ENCODE assay signal across 8 cellular contexts in genomic region chr10:45235260-45235699, GRCh38.
DNase-seq lines count a peak whose midpoint lies in the region; FAIRE-seq and TF ChIP-seq lines count a peak whose summit lies in the region.
"Not testable (repeated sequence)": the region's sequence is repeated elsewhere in the genome, so short reads cannot be mapped to it uniquely, and the experiment has no call there.

No MANE protein-coding gene starts in this region.

- not testable (repeated sequence) for H3K9me3 ChIP-seq in OCI-LY1 (ENCODE audit: low read length); colonic mucosa; smooth muscle cell (replicated peaks; ENCODE audit: low read depth)

- not testable (repeated sequence) for H3K36me3 ChIP-seq in OCI-LY1 (ENCODE audit: insufficient read depth, low read length); colonic mucosa; smooth muscle cell (ENCODE audit: low read depth)

- peaks cover 10% of the 10 kb centered on the region for H3K4me1 ChIP-seq in OCI-LY1 (ENCODE audit: insufficient read depth, low read length, severe bottlenecking)
- H3K4me1 ChIP-seq in colonic mucosa; smooth muscle cell (ENCODE audit: low read depth): not testable (repeated sequence)

- not testable (repeated sequence) for H3F3A ChIP-seq in OCI-LY1 (ENCODE audit: insufficient read depth, low read length); smooth muscle cell (ENCODE audit: low read depth)

- not testable (repeated sequence) for H3K4me3 ChIP-seq in OCI-LY1 (ENCODE audit: low read depth, low read length, poor library complexity, severe bottlenecking); colonic mucosa; smooth muscle cell

- not testable (repeated sequence) for H3K27ac ChIP-seq in OCI-LY1 (ENCODE audit: low read depth, low read length, poor library complexity, severe bottlenecking); colonic mucosa; smooth muscle cell (ENCODE audit: low read depth)

- peak; percentile 21 for DNase-seq in GM12891 (ENCODE audit: insufficient read length, low spot score)
- peak; percentile 71 for DNase-seq in activated CD4-positive, alpha-beta memory T cell treated with anti-CD3 and anti-CD28 coated beads, Interleukin-2, amount 10 ng/mL, durations not matched to agents 7 days and 5 days
- peak; percentile 74 for DNase-seq in colonic mucosa
- peak; percentile 4 for DNase-seq in smooth muscle cell (lab: John Stamatoyannopoulos, UW; ENCODE audit: unreplicated experiment)

- H3K4me1 Mint-ChIP-seq in activated CD4-positive, alpha-beta memory T cell treated with anti-CD3 and anti-CD28 coated beads, Interleukin-2, amount 10 ng/mL, durations not matched to agents 7 days and 5 days = peaks cover 16% of the 10 kb centered on the region

- H4K20me1 ChIP-seq in OCI-LY1 (ENCODE audit: insufficient read depth, low read length); smooth muscle cell (ENCODE audit: low read depth): not testable (repeated sequence)

- POLR2A ChIA-PET in activated CD4-positive, alpha-beta memory T cell treated with anti-CD3 and anti-CD28 coated beads, Interleukin-2, amount 10 ng/mL, durations not matched to agents 7 days and 5 days (lab: Charles Lee) = not testable (repeated sequence)

- H3K4me2 ChIP-seq in OCI-LY1 (ENCODE audit: low read length); smooth muscle cell: not testable (repeated sequence)

- H3K9me3 Mint-ChIP-seq in activated CD4-positive, alpha-beta memory T cell treated with anti-CD3 and anti-CD28 coated beads, Interleukin-2, amount 10 ng/mL, durations not matched to agents 7 days and 5 days = not testable (repeated sequence)

- H3K79me2 ChIP-seq in OCI-LY1 (ENCODE audit: insufficient read depth, low read length); smooth muscle cell (ENCODE audit: low read depth): not testable (repeated sequence)

- TF ChIP-seq POLR2A in GM12891 (IDR thresholded peaks at IDR 0.05; ENCODE audit: low read depth, low read length) = not testable (repeated sequence)

- not testable (repeated sequence) for H3K27ac Mint-ChIP-seq in activated CD4-positive, alpha-beta memory T cell treated with anti-CD3 and anti-CD28 coated beads, Interleukin-2, amount 10 ng/mL, durations not matched to agents 7 days and 5 days

- not testable (repeated sequence) for H3K4me3 Mint-ChIP-seq in activated CD4-positive, alpha-beta memory T cell treated with anti-CD3 and anti-CD28 coated beads, Interleukin-2, amount 10 ng/mL, durations not matched to agents 7 days and 5 days

- TF ChIP-seq CTCF in LNCAP (IDR thresholded peaks at IDR 0.05) (peak; percentile 54), OCI-LY1 (IDR thresholded peaks at IDR 0.05; ENCODE audit: low read length) (peak; percentile 59; the same call in 1 of the 2 replicates), colonic mucosa (IDR thresholded peaks at IDR 0.05) (peak; percentile 50), smooth muscle cell (IDR thresholded peaks at IDR 0.05; ENCODE audit: borderline replicate concordance, insufficient read depth, poor library complexity, severe bottlenecking) (peak; percentile 74)

- not testable (repeated sequence) for H3K27me3 Mint-ChIP-seq in activated CD4-positive, alpha-beta memory T cell treated with anti-CD3 and anti-CD28 coated beads, Interleukin-2, amount 10 ng/mL, durations not matched to agents 7 days and 5 days

- not testable (repeated sequence) for H3K27me3 ChIP-seq in OCI-LY1 (ENCODE audit: insufficient read depth, low read length); colonic mucosa; smooth muscle cell (ENCODE audit: low read depth)

- H3K9ac ChIP-seq in OCI-LY1 (ENCODE audit: low read length); colonic mucosa (ENCODE audit: low read depth in 2 of 2, low read length in 2 of 2); smooth muscle cell (ENCODE audit: low read depth): not testable (repeated sequence)

- intact Hi-C loops in colonic mucosa (cut with DNase I) = not testable (repeated sequence)

- H3K9me2 ChIP-seq in OCI-LY1 (ENCODE audit: low read depth, low read length) = not testable (repeated sequence)

- 34% methylated on average over 11 of the region's 11 CpGs for WGBS in smooth muscle cell (ENCODE audit: low lambda C conversion rate)

- CTCF ChIA-PET in activated CD4-positive, alpha-beta memory T cell treated with anti-CD3 and anti-CD28 coated beads, Interleukin-2, amount 10 ng/mL, durations not matched to agents 7 days and 5 days (lab: Charles Lee) = interaction anchor here (0.6 to 1.6 kb wide), 18 partner anchors 10 to 1012 kb away, joined by 3 to 10 read pairs (median 4); no protein-coding TSS in a partner anchor

- not testable (repeated sequence) for H3K36me3 Mint-ChIP-seq in activated CD4-positive, alpha-beta memory T cell treated with anti-CD3 and anti-CD28 coated beads, Interleukin-2, amount 10 ng/mL, durations not matched to agents 7 days and 5 days (ENCODE audit: low read depth)

- H2AFZ ChIP-seq in OCI-LY1 (ENCODE audit: low read length); smooth muscle cell (ENCODE audit: low read depth): not testable (repeated sequence)

- FAIRE-seq in A204.1 (lab: Jason Lieb, UNC) (peak; percentile 74), GM12891 (lab: Jason Lieb, UNC) (peak; percentile 38), islet of Langerhans (lab: Jason Lieb, UNC) (peak; percentile 96)

Comparison
In these comparisons a context has a peak if more than half of its experiments do, and no peak if none do; other contexts are left out.
1. DNase-seq: peak in every context shown above with its lines; median percentile 74 in colonic mucosa; 71 in activated CD4-positive, alpha-beta memory T cell treated with anti-CD3 and anti-CD28 coated beads, Interleukin-2, amount 10 ng/mL, durations not matched to agents 7 days and 5 days; 21 in GM12891; 4 in smooth muscle cell.